ENCODE assay signal across 21 cellular contexts in the genomic region with DNA sequence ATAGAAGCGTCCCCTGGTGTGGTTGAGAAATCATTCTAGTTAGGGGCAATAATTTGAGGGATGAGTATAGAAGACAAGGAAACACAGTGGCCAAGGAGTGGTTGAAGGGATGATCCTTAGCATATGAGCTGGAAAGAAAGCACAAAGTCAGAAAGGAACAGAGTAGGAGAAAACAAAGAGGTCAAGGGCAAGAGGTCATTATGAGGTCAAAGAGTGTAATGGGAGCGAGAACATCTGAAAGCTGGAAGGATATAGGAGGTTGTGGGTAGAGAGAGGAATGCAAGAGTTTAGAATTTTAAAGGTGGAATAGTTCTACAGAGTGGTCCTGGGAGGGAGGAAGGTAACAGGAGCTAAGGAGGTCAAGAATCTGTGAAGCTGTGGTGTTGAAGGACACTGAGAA.
"Had no signal": no experiment of that assay in that cellular context is flagged by ENCODE, and none has a peak within 500 bp of the region (broad histone marks: within the 10 kb centered on the region; RNA-seq: fewer than 3 reads in every experiment).

No MANE protein-coding gene starts in this region.

- H3K36me3 Mint-ChIP-seq: naive thymus-derived CD8-positive, alpha-beta T cell; stimulated activated effector memory CD8-positive, alpha-beta T cell treated with anti-CD3 and anti-CD28 coated beads, Interleukin-12 subunit alpha, Interleukin-12 subunit beta, amount 100 ng/mL, for 72 hours had no signal

- H3K36me3 ChIP-seq: esophagus squamous epithelium, gastroesophageal sphincter, tibial nerve had no signal

- H3K9me3 ChIP-seq: esophagus squamous epithelium, gastroesophageal sphincter, tibial nerve had no signal

- H3K4me3 ChIP-seq: esophagus squamous epithelium, gastroesophageal sphincter, skin epidermis, tibial nerve had no signal

- H3K27ac ChIP-seq: epithelial cell of prostate, tibial nerve had no signal

- H3K9me3 Mint-ChIP-seq: dendritic cell treated with granulocyte-macrophage colony-stimulating factor and Interleukin-4, amounts not matched to agents 40 ng/mL and 50 ng/mL, for 4 days; effector memory CD8-positive, alpha-beta T cell; naive thymus-derived CD8-positive, alpha-beta T cell; neural crest cell; stimulated activated effector memory CD8-positive, alpha-beta T cell treated with anti-CD3 and anti-CD28 coated beads, Interleukin-12 subunit alpha, Interleukin-12 subunit beta, amount 100 ng/mL, for 72 hours had no signal

- H3K27me3 Mint-ChIP-seq: naive thymus-derived CD8-positive, alpha-beta T cell had no signal

- DNase-seq: cerebellar nuclear complex; effector memory CD8-positive, alpha-beta T cell; esophagus squamous epithelium; foreskin fibroblast; glutamatergic neuron; kidney; left cardiac atrium; left ventricle myocardium superior; mesendoderm; naive thymus-derived CD8-positive, alpha-beta T cell; posterior cingulate gyrus; stimulated activated CD4-positive, alpha-beta T cell treated with anti-CD3 and anti-CD28 coated beads, Interleukin-4, amount 100 ng/mL, for 1 hour; stimulated activated CD8-positive, alpha-beta memory T cell treated with anti-CD3 and anti-CD28 coated beads, Interleukin-4, amount 100 ng/mL, for 48 hours; stimulated activated naive CD8-positive, alpha-beta T cell treated with anti-CD3 and anti-CD28 coated beads, Interleukin-15, Interleukin-2, amounts not matched to agents 100 U/mL and 50 U/mL, for 24 hours had no signal

- ATAC-seq: effector memory CD8-positive, alpha-beta T cell; gastroesophageal sphincter; left ventricle myocardium superior; stimulated activated naive CD8-positive, alpha-beta T cell treated with anti-CD3 and anti-CD28 coated beads, Interleukin-15, Interleukin-2, amounts not matched to agents 100 U/mL and 50 U/mL, for 24 hours had no signal

- H3K4me3 Mint-ChIP-seq: dendritic cell treated with granulocyte-macrophage colony-stimulating factor and Interleukin-4, amounts not matched to agents 40 ng/mL and 50 ng/mL, for 4 days; effector memory CD8-positive, alpha-beta T cell; naive thymus-derived CD8-positive, alpha-beta T cell; neural crest cell; stimulated activated effector memory CD8-positive, alpha-beta T cell treated with anti-CD3 and anti-CD28 coated beads, Interleukin-12 subunit alpha, Interleukin-12 subunit beta, amount 100 ng/mL, for 72 hours had no signal

- H3K27ac Mint-ChIP-seq: dendritic cell treated with granulocyte-macrophage colony-stimulating factor and Interleukin-4, amounts not matched to agents 40 ng/mL and 50 ng/mL, for 4 days; effector memory CD8-positive, alpha-beta T cell; naive thymus-derived CD8-positive, alpha-beta T cell; stimulated activated effector memory CD8-positive, alpha-beta T cell treated with anti-CD3 and anti-CD28 coated beads, Interleukin-12 subunit alpha, Interleukin-12 subunit beta, amount 100 ng/mL, for 72 hours had no signal

- H3K27me3 ChIP-seq: gastroesophageal sphincter had no signal
